In genomic region chrX:40182615-40183014, GRCh38 we compare ENCODE assay signal across 35 cellular contexts.
"Had no signal": no experiment of that assay in that cellular context is flagged by ENCODE, and none has a peak within 500 bp of the region (broad histone marks: within the 10 kb centered on the region; RNA-seq: fewer than 3 reads in every experiment).

No MANE protein-coding gene starts in this region.

- DNase-seq: Kasumi-1, MG63, MM.1S, MV-4-11, NCI-H1048, NCI-H1092, NCI-H1092 treated with DMSO at 0.1 percent for 48 hours, NCI-H1105, NCI-H1105 treated with DMSO at 0.1 percent for 48 hours, NCI-H1417, NCI-H1417 treated with DMSO at 0.1 percent for 48 hours, NCI-H1436, NCI-H1436 treated with DMSO at 0.1 percent for 48 hours, NCI-H146, NCI-H1694, NCI-H1694 treated with DMSO at 0.1 percent for 48 hours, NCI-H187, NCI-H187 treated with DMSO at 0.1 percent for 48 hours, NCI-H1930, NCI-H2029, NCI-H2029 treated with DMSO at 0.1 percent for 48 hours, NCI-H2081, NCI-H2081 treated with DMSO at 0.1 percent for 48 hours, NCI-H2107, NCI-H2171, NCI-H2171 treated with DMSO at 0.1 percent for 48 hours, NCI-H2227 treated with DMSO at 0.1 percent for 48 hours, NCI-H226, NCI-H345, NCI-H446, NCI-H446 treated with DMSO at 0.1 percent for 48 hours, NCI-H510A, NCI-H510A treated with DMSO at 0.1 percent for 48 hours, NCI-H524, NCI-H524 treated with DMSO at 0.1 percent for 48 hours had no signal

- H3K36me3 ChIP-seq: MG63 had no signal

- H3K9me3 ChIP-seq: MG63 had no signal

- H3K4me3 ChIP-seq: MG63 had no signal
